In the genomic region with DNA sequence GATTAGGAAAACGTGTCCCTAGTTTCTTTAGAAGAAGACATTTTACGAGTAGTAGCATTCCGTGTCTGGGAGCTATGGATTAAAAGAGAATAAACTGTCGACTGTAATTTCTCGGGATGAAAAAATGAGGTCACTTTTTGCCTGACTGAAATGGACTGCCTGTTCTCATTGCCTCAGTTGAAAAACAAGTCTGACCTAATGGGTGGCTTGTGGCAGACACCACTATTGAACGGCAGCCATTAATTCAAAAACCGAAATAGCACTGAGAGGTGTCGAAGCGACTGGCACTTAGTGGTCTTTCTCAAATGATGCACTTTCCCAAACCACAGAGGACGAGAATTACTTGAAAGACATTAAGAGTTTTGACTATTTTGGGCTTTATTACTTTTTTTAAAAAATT, we compare ENCODE assay signal across 1 cellular context.
TF ChIP-seq lines count a peak whose summit lies in the region.

No MANE protein-coding gene starts in this region.

TF ChIP-seq in endothelial cell of umbilical vein, 7 proteins besides CTCF, POLR2A, EP300 and RAD21:
- TF ChIP-seq GATA2 (IDR thresholded peaks at IDR 0.05; ENCODE audit: insufficient read depth, insufficient read length, low read depth, low read length), result no peak
- TF ChIP-seq POLR2AphosphoS5 (IDR thresholded peaks at IDR 0.05; ENCODE audit: insufficient read depth, low read depth, low read length), result no peak
- TF ChIP-seq, protein P1, sequence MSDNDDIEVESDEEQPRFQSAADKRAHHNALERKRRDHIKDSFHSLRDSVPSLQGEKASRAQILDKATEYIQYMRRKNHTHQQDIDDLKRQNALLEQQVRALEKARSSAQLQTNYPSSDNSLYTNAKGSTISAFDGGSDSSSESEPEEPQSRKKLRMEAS (IDR thresholded peaks at IDR 0.05; ENCODE audit: insufficient read depth, insufficient read length), result no peak
- no peak for TF ChIP-seq JUN (IDR thresholded peaks at IDR 0.05; ENCODE audit: borderline replicate concordance, insufficient read depth, insufficient read length, low read depth)
- TF ChIP-seq MYC (IDR thresholded peaks at IDR 0.05; ENCODE audit: low read depth, low read length), result no peak
- no peak for TF ChIP-seq EZH2 (IDR thresholded peaks at IDR 0.05; ENCODE audit: borderline replicate concordance, low read depth, low read length, severe bottlenecking)
- TF ChIP-seq FOS (IDR thresholded peaks at IDR 0.05; ENCODE audit: borderline replicate concordance, insufficient read depth, low read length), result no peak
